2 cellular contexts compared by ENCODE assay signal in the genomic region with DNA sequence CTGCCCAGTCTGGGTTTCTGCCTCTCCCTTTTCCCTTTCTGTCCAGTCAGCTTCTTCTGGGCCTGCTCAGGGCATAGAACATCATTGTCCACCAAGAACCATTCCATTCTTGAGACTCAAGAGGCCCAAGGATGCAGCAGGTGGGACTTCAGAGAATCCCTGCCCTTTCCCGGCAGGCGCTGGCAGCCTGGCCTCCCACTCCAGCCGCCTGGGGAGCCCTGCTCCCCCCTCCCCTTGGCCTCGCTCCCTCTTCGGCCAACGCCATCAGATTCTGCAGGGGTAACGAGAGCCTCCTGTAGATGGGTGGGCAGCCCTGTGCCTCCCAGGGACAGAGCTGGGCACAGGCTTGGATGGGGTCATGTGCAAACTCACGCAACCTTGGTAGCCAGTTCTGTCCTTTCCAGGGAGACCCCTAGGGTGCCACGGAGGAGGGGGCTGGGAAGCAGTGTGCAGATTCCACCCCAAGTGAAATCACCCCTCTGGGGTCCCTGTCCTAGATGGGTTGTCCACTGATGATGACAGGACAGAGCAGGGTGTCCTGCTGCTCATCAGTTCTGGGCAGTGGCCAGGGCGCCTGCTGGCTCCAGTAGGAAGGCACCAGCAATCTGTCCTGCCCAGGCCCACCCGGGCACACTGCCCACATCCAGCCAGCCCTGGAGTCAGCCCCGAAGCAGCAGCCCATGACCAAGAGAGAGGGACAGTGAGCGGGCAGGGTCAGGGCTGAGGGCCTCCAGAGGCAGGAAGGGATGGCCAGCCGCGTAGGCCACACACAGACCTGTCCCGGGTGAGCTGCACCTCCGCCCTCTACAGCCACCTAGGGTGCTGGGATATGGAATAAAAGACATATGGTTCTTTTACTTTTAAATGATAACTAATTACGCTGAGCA.
TF ChIP-seq lines count a peak whose summit lies in the region.

No MANE protein-coding gene starts in this region.

TF ChIP-seq in SK-N-SH, 30 proteins besides CTCF, POLR2A, EP300 and RAD21 (continued from another document):
- TF ChIP-seq, protein P1, sequence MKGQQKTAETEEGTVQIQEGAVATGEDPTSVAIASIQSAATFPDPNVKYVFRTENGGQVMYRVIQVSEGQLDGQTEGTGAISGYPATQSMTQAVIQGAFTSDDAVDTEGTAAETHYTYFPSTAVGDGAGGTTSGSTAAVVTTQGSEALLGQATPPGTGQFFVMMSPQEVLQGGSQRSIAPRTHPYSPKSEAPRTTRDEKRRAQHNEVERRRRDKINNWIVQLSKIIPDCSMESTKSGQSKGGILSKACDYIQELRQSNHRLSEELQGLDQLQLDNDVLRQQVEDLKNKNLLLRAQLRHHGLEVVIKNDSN (IDR thresholded peaks at IDR 0.05; ENCODE audit: borderline replicate concordance, low read depth), result no peak
- TF ChIP-seq POLR2AphosphoS5 (IDR thresholded peaks at IDR 0.05; ENCODE audit: low read depth, low read length), result no peak
- TF ChIP-seq, protein P2, sequence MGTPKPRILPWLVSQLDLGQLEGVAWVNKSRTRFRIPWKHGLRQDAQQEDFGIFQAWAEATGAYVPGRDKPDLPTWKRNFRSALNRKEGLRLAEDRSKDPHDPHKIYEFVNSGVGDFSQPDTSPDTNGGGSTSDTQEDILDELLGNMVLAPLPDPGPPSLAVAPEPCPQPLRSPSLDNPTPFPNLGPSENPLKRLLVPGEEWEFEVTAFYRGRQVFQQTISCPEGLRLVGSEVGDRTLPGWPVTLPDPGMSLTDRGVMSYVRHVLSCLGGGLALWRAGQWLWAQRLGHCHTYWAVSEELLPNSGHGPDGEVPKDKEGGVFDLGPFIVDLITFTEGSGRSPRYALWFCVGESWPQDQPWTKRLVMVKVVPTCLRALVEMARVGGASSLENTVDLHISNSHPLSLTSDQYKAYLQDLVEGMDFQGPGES (IDR thresholded peaks at IDR 0.05; ENCODE audit: low read depth, low read length), result no peak
- no peak for TF ChIP-seq TEAD4 (IDR thresholded peaks at IDR 0.05; ENCODE audit: borderline replicate concordance, insufficient read depth)
- TF ChIP-seq RCOR1 (IDR thresholded peaks at IDR 0.05; ENCODE audit: low read length), result no peak
- TF ChIP-seq JUND (IDR thresholded peaks at IDR 0.05), result no peak
- TF ChIP-seq FOXJ3 (CRISPR knock-in tag; IDR thresholded peaks at IDR 0.05), result no peak
- no peak for TF ChIP-seq RXRA (IDR thresholded peaks at IDR 0.05; ENCODE audit: borderline replicate concordance, low read depth)
- TF ChIP-seq FOXM1 (IDR thresholded peaks at IDR 0.05; ENCODE audit: low read depth), result no peak
- TF ChIP-seq MXI1 (IDR thresholded peaks at IDR 0.05; ENCODE audit: low read depth, low read length), result no peak
- no peak for TF ChIP-seq GABPA (IDR thresholded peaks at IDR 0.05; ENCODE audit: low read depth)
- no peak for TF ChIP-seq MEF2A (IDR thresholded peaks at IDR 0.05; ENCODE audit: borderline replicate concordance, low read depth)
- TF ChIP-seq, protein P3, sequence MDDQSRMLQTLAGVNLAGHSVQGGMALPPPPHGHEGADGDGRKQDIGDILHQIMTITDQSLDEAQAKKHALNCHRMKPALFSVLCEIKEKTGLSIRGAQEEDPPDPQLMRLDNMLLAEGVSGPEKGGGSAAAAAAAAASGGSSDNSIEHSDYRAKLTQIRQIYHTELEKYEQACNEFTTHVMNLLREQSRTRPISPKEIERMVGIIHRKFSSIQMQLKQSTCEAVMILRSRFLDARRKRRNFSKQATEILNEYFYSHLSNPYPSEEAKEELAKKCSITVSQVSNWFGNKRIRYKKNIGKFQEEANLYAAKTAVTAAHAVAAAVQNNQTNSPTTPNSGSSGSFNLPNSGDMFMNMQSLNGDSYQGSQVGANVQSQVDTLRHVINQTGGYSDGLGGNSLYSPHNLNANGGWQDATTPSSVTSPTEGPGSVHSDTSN (IDR thresholded peaks at IDR 0.05), result no peak
- TF ChIP-seq, protein P4, sequence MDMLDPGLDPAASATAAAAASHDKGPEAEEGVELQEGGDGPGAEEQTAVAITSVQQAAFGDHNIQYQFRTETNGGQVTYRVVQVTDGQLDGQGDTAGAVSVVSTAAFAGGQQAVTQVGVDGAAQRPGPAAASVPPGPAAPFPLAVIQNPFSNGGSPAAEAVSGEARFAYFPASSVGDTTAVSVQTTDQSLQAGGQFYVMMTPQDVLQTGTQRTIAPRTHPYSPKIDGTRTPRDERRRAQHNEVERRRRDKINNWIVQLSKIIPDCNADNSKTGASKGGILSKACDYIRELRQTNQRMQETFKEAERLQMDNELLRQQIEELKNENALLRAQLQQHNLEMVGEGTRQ (IDR thresholded peaks at IDR 0.05; ENCODE audit: borderline replicate concordance, low read depth, low read length), result no peak
- TF ChIP-seq SIN3A (IDR thresholded peaks at IDR 0.05; ENCODE audit: borderline replicate concordance, low read depth, low read length), result no peak
- no peak for TF ChIP-seq YY1 (IDR thresholded peaks at IDR 0.05; ENCODE audit: low read depth)
- TF ChIP-seq, protein P5, sequence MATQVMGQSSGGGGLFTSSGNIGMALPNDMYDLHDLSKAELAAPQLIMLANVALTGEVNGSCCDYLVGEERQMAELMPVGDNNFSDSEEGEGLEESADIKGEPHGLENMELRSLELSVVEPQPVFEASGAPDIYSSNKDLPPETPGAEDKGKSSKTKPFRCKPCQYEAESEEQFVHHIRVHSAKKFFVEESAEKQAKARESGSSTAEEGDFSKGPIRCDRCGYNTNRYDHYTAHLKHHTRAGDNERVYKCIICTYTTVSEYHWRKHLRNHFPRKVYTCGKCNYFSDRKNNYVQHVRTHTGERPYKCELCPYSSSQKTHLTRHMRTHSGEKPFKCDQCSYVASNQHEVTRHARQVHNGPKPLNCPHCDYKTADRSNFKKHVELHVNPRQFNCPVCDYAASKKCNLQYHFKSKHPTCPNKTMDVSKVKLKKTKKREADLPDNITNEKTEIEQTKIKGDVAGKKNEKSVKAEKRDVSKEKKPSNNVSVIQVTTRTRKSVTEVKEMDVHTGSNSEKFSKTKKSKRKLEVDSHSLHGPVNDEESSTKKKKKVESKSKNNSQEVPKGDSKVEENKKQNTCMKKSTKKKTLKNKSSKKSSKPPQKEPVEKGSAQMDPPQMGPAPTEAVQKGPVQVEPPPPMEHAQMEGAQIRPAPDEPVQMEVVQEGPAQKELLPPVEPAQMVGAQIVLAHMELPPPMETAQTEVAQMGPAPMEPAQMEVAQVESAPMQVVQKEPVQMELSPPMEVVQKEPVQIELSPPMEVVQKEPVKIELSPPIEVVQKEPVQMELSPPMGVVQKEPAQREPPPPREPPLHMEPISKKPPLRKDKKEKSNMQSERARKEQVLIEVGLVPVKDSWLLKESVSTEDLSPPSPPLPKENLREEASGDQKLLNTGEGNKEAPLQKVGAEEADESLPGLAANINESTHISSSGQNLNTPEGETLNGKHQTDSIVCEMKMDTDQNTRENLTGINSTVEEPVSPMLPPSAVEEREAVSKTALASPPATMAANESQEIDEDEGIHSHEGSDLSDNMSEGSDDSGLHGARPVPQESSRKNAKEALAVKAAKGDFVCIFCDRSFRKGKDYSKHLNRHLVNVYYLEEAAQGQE (IDR thresholded peaks at IDR 0.05; ENCODE audit: low read depth, low read length), result no peak

TF ChIP-seq in SK-N-SH treated with all-trans-retinoic acid at 6 μM for 48 hours, 23 proteins besides CTCF, POLR2A, EP300 and RAD21 (continued from another document):
- TF ChIP-seq ESRRG (CRISPR knock-in tag; IDR thresholded peaks at IDR 0.05) (no peak), GLIS3 (CRISPR knock-in tag; IDR thresholded peaks at IDR 0.05) (no peak)
- TF ChIP-seq, protein P6, sequence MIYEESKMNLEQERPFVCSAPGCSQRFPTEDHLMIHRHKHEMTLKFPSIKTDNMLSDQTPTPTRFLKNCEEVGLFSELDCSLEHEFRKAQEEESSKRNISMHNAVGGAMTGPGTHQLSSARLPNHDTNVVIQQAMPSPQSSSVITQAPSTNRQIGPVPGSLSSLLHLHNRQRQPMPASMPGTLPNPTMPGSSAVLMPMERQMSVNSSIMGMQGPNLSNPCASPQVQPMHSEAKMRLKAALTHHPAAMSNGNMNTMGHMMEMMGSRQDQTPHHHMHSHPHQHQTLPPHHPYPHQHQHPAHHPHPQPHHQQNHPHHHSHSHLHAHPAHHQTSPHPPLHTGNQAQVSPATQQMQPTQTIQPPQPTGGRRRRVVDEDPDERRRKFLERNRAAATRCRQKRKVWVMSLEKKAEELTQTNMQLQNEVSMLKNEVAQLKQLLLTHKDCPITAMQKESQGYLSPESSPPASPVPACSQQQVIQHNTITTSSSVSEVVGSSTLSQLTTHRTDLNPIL (CRISPR knock-in tag; IDR thresholded peaks at IDR 0.05; ENCODE audit: low read depth), result no peak
- TF ChIP-seq, protein P7, sequence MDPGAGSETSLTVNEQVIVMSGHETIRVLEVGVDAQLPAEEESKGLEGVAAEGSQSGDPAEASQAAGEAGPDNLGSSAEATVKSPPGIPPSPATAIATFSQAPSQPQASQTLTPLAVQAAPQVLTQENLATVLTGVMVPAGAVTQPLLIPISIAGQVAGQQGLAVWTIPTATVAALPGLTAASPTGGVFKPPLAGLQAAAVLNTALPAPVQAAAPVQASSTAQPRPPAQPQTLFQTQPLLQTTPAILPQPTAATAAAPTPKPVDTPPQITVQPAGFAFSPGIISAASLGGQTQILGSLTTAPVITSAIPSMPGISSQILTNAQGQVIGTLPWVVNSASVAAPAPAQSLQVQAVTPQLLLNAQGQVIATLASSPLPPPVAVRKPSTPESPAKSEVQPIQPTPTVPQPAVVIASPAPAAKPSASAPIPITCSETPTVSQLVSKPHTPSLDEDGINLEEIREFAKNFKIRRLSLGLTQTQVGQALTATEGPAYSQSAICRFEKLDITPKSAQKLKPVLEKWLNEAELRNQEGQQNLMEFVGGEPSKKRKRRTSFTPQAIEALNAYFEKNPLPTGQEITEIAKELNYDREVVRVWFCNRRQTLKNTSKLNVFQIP (CRISPR knock-in tag; IDR thresholded peaks at IDR 0.05; ENCODE audit: borderline replicate concordance, low read depth), result no peak
- TF ChIP-seq, protein P8, sequence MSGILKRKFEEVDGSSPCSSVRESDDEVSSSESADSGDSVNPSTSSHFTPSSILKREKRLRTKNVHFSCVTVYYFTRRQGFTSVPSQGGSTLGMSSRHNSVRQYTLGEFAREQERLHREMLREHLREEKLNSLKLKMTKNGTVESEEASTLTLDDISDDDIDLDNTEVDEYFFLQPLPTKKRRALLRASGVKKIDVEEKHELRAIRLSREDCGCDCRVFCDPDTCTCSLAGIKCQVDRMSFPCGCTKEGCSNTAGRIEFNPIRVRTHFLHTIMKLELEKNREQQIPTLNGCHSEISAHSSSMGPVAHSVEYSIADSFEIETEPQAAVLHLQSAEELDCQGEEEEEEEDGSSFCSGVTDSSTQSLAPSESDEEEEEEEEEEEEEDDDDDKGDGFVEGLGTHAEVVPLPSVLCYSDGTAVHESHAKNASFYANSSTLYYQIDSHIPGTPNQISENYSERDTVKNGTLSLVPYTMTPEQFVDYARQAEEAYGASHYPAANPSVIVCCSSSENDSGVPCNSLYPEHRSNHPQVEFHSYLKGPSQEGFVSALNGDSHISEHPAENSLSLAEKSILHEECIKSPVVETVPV (CRISPR knock-in tag; IDR thresholded peaks at IDR 0.05), result no peak
TF ChIP-seq in SK-N-SH treated with all-trans-retinoic acid at 6 μM for 48 hours: peak in this region for 0.
